ENCODE assay signal across 1 cellular context in the genomic region with DNA sequence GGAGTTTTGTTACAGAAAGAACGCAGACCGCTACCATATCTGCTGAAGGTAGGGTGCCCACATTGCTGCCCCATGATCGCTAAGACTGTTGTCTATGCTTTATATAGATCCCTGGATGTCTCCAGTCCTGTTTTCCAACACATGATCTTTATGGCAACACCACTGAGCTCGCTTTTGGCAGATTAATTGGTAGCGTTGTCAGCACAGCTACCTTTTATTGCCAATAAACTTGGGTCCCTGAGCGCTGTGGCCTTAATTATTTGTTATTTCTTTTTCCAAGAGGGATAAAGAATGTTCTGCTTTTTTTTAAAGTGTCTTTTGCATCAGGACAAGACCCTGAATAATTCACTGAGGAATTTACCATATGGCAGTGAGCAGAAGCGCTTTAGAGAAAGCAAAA.
A peak's percentile ranks its signal among the peaks of the same experiment; 100 is the strongest.
TF ChIP-seq lines count a peak whose summit lies in the region.

No MANE protein-coding gene starts in this region.

TF ChIP-seq in HEK293, 187 proteins besides CTCF, POLR2A, EP300 and RAD21 (continued from another document):
- TF ChIP-seq ZNF24 (tag by site-specific recombination; IDR thresholded peaks at IDR 0.05) (no peak), ZNF639 (tag by site-specific recombination; IDR thresholded peaks at IDR 0.05) (no peak), ZNF488 (tag by site-specific recombination; IDR thresholded peaks at IDR 0.05) (no peak), ZNF133 (tag by site-specific recombination; IDR thresholded peaks at IDR 0.05) (no peak), FEZF1 (tag by site-specific recombination; IDR thresholded peaks at IDR 0.05) (peak; percentile 92), ZNF596 (tag by site-specific recombination; IDR thresholded peaks at IDR 0.05) (0 out of 2 replicates have a peak, but pooled peaks have one; percentile 23), ZNF354C (tag by site-specific recombination; IDR thresholded peaks at IDR 0.05; ENCODE audit: borderline replicate concordance, low read depth) (no peak), OSR2 (tag by site-specific recombination; IDR thresholded peaks at IDR 0.05) (peak; percentile 72), ZNF629 (tag by site-specific recombination; IDR thresholded peaks at IDR 0.05) (no peak), ZNF600 (tag by site-specific recombination; IDR thresholded peaks at IDR 0.05) (no peak), ZNF843 (tag by site-specific recombination; IDR thresholded peaks at IDR 0.05) (peak; percentile 91), ZNF404 (tag by site-specific recombination; IDR thresholded peaks at IDR 0.05) (no peak), ZNF626 (tag by site-specific recombination; IDR thresholded peaks at IDR 0.05) (no peak), ZNF580 (tag by site-specific recombination; IDR thresholded peaks at IDR 0.05) (peak; percentile 96), ZXDB (tag by site-specific recombination; IDR thresholded peaks at IDR 0.05) (0 out of 2 replicates have a peak, but pooled peaks have one; percentile 48), ZBTB48 (tag by site-specific recombination; IDR thresholded peaks at IDR 0.05) (no peak), IKZF3 (tag by site-specific recombination; IDR thresholded peaks at IDR 0.05) (peak; percentile 50; the same call in 1 of the 2 replicates), ZNF654 (tag by site-specific recombination; IDR thresholded peaks at IDR 0.05; ENCODE audit: low read depth) (no peak), MZF1 (tag by site-specific recombination; IDR thresholded peaks at IDR 0.05; ENCODE audit: borderline replicate concordance) (peak; percentile 44; the same call in 1 of the 2 replicates), ZNF423 (tag by site-specific recombination; IDR thresholded peaks at IDR 0.05) (0 out of 2 replicates have a peak, but pooled peaks have one; percentile 43), GLIS1 (tag by site-specific recombination; IDR thresholded peaks at IDR 0.05) (peak; percentile 21; the same call in 1 of the 2 replicates), ZNF561 (tag by site-specific recombination; IDR thresholded peaks at IDR 0.05; ENCODE audit: borderline replicate concordance) (peak; percentile 57; the same call in 1 of the 2 replicates)
- TF ChIP-seq, protein P1, sequence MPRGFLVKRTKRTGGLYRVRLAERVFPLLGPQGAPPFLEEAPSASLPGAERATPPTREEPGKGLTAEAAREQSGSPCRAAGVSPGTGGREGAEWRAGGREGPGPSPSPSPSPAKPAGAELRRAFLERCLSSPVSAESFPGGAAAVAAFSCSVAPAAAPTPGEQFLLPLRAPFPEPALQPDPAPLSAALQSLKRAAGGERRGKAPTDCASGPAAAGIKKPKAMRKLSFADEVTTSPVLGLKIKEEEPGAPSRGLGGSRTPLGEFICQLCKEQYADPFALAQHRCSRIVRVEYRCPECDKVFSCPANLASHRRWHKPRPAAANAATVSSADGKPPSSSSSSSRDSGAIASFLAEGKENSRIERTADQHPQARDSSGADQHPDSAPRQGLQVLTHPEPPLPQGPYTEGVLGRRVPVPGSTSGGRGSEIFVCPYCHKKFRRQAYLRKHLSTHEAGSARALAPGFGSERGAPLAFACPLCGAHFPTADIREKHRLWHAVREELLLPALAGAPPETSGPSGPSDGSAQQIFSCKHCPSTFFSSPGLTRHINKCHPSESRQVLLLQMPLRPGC (tag by site-specific recombination; IDR thresholded peaks at IDR 0.05) = no peak
- TF ChIP-seq, protein P2, sequence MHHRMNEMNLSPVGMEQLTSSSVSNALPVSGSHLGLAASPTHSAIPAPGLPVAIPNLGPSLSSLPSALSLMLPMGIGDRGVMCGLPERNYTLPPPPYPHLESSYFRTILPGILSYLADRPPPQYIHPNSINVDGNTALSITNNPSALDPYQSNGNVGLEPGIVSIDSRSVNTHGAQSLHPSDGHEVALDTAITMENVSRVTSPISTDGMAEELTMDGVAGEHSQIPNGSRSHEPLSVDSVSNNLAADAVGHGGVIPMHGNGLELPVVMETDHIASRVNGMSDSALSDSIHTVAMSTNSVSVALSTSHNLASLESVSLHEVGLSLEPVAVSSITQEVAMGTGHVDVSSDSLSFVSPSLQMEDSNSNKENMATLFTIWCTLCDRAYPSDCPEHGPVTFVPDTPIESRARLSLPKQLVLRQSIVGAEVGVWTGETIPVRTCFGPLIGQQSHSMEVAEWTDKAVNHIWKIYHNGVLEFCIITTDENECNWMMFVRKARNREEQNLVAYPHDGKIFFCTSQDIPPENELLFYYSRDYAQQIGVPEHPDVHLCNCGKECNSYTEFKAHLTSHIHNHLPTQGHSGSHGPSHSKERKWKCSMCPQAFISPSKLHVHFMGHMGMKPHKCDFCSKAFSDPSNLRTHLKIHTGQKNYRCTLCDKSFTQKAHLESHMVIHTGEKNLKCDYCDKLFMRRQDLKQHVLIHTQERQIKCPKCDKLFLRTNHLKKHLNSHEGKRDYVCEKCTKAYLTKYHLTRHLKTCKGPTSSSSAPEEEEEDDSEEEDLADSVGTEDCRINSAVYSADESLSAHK (tag by site-specific recombination; IDR thresholded peaks at IDR 0.05) = peak; percentile 86
